Comparison of ENCODE assay signal across 1 cellular context in the genomic region with DNA sequence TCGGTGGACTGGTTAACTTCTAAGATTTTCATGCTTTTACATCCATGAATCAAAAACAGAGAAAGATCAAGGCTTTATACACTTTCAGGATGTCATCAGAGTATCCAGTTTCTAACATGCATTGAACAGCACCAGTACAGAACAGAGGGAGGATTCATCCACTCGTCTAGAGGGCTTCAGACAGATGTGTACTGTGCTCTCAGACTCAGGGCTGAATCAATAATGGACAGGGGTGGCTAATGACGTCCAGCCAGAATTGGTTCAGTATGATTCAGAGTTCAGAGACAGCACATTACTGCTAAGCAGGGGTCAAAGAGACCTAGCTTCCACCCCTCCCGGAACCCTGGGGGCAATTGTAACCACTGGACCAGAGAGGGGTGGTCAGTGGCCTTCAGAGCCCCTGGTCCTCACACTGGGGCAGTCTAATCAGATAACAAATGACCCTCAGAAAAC.
A peak's percentile ranks its signal among the peaks of the same experiment; 100 is the strongest.
TF ChIP-seq lines count a peak whose summit lies in the region.

No MANE protein-coding gene starts in this region.

TF ChIP-seq in HepG2, 621 proteins besides CTCF, POLR2A, EP300 and RAD21 (continued from another document and continues in another):
- no peak for TF ChIP-seq ZNF335 (CRISPR knock-in tag; IDR thresholded peaks at IDR 0.05)
- no peak for TF ChIP-seq ZNF670 (CRISPR knock-in tag; IDR thresholded peaks at IDR 0.05; ENCODE audit: borderline replicate concordance)
- TF ChIP-seq, protein P1, sequence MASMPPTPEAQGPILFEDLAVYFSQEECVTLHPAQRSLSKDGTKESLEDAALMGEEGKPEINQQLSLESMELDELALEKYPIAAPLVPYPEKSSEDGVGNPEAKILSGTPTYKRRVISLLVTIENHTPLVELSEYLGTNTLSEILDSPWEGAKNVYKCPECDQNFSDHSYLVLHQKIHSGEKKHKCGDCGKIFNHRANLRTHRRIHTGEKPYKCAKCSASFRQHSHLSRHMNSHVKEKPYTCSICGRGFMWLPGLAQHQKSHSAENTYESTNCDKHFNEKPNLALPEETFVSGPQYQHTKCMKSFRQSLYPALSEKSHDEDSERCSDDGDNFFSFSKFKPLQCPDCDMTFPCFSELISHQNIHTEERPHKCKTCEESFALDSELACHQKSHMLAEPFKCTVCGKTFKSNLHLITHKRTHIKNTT (CRISPR knock-in tag; IDR thresholded peaks at IDR 0.05): no peak
- no peak for TF ChIP-seq PHF5A (CRISPR knock-in tag; IDR thresholded peaks at IDR 0.05; ENCODE audit: low read depth, unreplicated experiment)
- TF ChIP-seq NR2F2 (IDR thresholded peaks at IDR 0.05; ENCODE audit: borderline replicate concordance, low read depth): peak; percentile 45; the same call in 1 of the 2 replicates
- TF ChIP-seq, protein P2, sequence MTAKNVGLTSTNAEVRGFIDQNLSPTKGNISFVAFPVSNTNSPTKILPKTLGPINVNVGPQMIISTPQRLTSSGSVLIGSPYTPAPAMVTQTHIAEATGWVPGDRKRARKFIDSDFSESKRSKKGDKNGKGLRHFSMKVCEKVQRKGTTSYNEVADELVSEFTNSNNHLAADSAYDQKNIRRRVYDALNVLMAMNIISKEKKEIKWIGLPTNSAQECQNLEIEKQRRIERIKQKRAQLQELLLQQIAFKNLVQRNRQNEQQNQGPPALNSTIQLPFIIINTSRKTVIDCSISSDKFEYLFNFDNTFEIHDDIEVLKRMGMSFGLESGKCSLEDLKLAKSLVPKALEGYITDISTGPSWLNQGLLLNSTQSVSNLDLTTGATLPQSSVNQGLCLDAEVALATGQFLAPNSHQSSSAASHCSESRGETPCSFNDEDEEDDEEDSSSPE (CRISPR knock-in tag; IDR thresholded peaks at IDR 0.05): no peak
- TF ChIP-seq KLF6 (CRISPR knock-in tag; IDR thresholded peaks at IDR 0.05): no peak
- TF ChIP-seq ELF4 (CRISPR knock-in tag; IDR thresholded peaks at IDR 0.05; ENCODE audit: borderline replicate concordance): no peak
- TF ChIP-seq KAT2B (IDR thresholded peaks at IDR 0.05; ENCODE audit: borderline replicate concordance, low read depth, low read length): peak; percentile 40; the same call in 1 of the 2 replicates
- TF ChIP-seq, protein P3, sequence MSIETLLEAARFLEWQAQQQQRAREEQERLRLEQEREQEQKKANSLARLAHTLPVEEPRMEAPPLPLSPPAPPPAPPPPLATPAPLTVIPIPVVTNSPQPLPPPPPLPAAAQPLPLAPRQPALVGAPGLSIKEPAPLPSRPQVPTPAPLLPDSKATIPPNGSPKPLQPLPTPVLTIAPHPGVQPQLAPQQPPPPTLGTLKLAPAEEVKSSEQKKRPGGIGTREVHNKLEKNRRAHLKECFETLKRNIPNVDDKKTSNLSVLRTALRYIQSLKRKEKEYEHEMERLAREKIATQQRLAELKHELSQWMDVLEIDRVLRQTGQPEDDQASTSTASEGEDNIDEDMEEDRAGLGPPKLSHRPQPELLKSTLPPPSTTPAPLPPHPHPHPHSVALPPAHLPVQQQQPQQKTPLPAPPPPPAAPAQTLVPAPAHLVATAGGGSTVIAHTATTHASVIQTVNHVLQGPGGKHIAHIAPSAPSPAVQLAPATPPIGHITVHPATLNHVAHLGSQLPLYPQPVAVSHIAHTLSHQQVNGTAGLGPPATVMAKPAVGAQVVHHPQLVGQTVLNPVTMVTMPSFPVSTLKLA (IDR thresholded peaks at IDR 0.05): no peak
- TF ChIP-seq, protein P4, sequence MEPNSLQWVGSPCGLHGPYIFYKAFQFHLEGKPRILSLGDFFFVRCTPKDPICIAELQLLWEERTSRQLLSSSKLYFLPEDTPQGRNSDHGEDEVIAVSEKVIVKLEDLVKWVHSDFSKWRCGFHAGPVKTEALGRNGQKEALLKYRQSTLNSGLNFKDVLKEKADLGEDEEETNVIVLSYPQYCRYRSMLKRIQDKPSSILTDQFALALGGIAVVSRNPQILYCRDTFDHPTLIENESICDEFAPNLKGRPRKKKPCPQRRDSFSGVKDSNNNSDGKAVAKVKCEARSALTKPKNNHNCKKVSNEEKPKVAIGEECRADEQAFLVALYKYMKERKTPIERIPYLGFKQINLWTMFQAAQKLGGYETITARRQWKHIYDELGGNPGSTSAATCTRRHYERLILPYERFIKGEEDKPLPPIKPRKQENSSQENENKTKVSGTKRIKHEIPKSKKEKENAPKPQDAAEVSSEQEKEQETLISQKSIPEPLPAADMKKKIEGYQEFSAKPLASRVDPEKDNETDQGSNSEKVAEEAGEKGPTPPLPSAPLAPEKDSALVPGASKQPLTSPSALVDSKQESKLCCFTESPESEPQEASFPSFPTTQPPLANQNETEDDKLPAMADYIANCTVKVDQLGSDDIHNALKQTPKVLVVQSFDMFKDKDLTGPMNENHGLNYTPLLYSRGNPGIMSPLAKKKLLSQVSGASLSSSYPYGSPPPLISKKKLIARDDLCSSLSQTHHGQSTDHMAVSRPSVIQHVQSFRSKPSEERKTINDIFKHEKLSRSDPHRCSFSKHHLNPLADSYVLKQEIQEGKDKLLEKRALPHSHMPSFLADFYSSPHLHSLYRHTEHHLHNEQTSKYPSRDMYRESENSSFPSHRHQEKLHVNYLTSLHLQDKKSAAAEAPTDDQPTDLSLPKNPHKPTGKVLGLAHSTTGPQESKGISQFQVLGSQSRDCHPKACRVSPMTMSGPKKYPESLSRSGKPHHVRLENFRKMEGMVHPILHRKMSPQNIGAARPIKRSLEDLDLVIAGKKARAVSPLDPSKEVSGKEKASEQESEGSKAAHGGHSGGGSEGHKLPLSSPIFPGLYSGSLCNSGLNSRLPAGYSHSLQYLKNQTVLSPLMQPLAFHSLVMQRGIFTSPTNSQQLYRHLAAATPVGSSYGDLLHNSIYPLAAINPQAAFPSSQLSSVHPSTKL (CRISPR knock-in tag; IDR thresholded peaks at IDR 0.05): peak; percentile 86
- no peak for TF ChIP-seq ZNF124 (CRISPR knock-in tag; IDR thresholded peaks at IDR 0.05)
- TF ChIP-seq, protein P5, sequence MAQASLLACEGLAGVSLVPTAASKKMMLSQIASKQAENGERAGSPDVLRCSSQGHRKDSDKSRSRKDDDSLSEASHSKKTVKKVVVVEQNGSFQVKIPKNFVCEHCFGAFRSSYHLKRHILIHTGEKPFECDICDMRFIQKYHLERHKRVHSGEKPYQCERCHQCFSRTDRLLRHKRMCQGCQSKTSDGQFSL (CRISPR knock-in tag; IDR thresholded peaks at IDR 0.05): no peak
- no peak for TF ChIP-seq SMAD1 (CRISPR knock-in tag; IDR thresholded peaks at IDR 0.05; ENCODE audit: borderline replicate concordance, low read depth)
- TF ChIP-seq PPARG (CRISPR knock-in tag; conservative IDR thresholded peaks at IDR 0.05): peak; percentile 80
- no peak for TF ChIP-seq FIP1L1 (IDR thresholded peaks at IDR 0.05; ENCODE audit: borderline replicate concordance, insufficient read depth, low read depth, low read length)
- TF ChIP-seq, protein P6, sequence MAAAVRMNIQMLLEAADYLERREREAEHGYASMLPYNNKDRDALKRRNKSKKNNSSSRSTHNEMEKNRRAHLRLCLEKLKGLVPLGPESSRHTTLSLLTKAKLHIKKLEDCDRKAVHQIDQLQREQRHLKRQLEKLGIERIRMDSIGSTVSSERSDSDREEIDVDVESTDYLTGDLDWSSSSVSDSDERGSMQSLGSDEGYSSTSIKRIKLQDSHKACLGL (CRISPR knock-in tag; IDR thresholded peaks at IDR 0.05): no peak
- TF ChIP-seq, protein P7, sequence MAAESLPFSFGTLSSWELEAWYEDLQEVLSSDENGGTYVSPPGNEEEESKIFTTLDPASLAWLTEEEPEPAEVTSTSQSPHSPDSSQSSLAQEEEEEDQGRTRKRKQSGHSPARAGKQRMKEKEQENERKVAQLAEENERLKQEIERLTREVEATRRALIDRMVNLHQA (CRISPR knock-in tag; IDR thresholded peaks at IDR 0.05): no peak
- TF ChIP-seq KMT2A (CRISPR knock-in tag; IDR thresholded peaks at IDR 0.05): peak; percentile 63
- TF ChIP-seq, protein P8, sequence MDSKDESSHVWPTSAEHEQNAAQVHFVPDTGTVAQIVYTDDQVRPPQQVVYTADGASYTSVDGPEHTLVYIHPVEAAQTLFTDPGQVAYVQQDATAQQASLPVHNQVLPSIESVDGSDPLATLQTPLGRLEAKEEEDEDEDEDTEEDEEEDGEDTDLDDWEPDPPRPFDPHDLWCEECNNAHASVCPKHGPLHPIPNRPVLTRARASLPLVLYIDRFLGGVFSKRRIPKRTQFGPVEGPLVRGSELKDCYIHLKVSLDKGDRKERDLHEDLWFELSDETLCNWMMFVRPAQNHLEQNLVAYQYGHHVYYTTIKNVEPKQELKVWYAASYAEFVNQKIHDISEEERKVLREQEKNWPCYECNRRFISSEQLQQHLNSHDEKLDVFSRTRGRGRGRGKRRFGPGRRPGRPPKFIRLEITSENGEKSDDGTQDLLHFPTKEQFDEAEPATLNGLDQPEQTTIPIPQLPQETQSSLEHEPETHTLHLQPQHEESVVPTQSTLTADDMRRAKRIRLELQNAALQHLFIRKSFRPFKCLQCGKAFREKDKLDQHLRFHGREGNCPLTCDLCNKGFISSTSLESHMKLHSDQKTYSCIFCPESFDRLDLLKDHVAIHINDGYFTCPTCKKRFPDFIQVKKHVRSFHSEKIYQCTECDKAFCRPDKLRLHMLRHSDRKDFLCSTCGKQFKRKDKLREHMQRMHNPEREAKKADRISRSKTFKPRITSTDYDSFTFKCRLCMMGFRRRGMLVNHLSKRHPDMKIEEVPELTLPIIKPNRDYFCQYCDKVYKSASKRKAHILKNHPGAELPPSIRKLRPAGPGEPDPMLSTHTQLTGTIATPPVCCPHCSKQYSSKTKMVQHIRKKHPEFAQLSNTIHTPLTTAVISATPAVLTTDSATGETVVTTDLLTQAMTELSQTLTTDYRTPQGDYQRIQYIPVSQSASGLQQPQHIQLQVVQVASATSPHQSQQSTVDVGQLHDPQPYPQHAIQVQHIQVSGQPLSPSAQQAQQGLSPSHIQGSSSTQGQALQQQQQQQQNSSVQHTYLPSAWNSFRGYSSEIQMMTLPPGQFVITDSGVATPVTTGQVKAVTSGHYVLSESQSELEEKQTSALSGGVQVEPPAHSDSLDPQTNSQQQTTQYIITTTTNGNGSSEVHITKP (CRISPR knock-in tag; IDR thresholded peaks at IDR 0.05; ENCODE audit: low read depth): peak; percentile 90
- TF ChIP-seq HOXA9 (CRISPR knock-in tag; IDR thresholded peaks at IDR 0.05; ENCODE audit: borderline replicate concordance): no peak
- TF ChIP-seq ZNF589 (CRISPR knock-in tag; conservative IDR thresholded peaks at IDR 0.05): no peak
- TF ChIP-seq ZNF577 (CRISPR knock-in tag; IDR thresholded peaks at IDR 0.05; ENCODE audit: borderline replicate concordance, low read depth): no peak
- TF ChIP-seq ZNF292 (CRISPR knock-in tag; IDR thresholded peaks at IDR 0.05; ENCODE audit: borderline replicate concordance, low read depth): peak; percentile 87; the same call in 1 of the 2 replicates
- TF ChIP-seq, protein P9, sequence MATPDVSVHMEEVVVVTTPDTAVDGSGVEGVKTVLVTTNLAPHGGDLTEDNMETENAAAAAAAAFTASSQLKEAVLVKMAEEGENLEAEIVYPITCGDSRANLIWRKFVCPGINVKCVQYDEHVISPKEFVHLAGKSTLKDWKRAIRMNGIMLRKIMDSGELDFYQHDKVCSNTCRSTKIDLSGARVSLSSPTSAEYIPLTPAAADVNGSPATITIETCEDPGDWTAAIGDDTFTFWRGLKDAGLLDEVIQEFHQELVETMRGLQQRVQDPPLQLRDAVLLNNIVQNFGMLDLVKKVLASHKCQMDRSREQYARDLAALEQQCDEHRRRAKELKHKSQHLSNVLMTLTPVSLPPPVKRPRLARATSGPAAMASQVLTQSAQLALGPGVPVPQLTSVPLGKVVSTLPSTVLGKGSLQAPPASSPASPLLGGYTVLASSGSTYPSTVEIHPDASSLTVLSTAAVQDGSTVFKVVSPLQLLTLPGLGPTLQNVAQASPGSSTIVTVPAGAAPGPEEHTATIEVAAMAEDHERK (CRISPR knock-in tag; IDR thresholded peaks at IDR 0.05; ENCODE audit: low read depth): no peak
- no peak; the same call in 1 of the 2 replicates for TF ChIP-seq PHF8 (CRISPR knock-in tag; IDR thresholded peaks at IDR 0.05)
- TF ChIP-seq ZC3H13 (CRISPR knock-in tag; IDR thresholded peaks at IDR 0.05): no peak
- peak; percentile 85 for TF ChIP-seq DPF2 (CRISPR knock-in tag; IDR thresholded peaks at IDR 0.05; ENCODE audit: borderline replicate concordance, low read depth)
- TF ChIP-seq, protein P10, sequence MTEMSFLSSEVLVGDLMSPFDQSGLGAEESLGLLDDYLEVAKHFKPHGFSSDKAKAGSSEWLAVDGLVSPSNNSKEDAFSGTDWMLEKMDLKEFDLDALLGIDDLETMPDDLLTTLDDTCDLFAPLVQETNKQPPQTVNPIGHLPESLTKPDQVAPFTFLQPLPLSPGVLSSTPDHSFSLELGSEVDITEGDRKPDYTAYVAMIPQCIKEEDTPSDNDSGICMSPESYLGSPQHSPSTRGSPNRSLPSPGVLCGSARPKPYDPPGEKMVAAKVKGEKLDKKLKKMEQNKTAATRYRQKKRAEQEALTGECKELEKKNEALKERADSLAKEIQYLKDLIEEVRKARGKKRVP (CRISPR knock-in tag; IDR thresholded peaks at IDR 0.05): no peak
- no peak for TF ChIP-seq MAZ (IDR thresholded peaks at IDR 0.05; ENCODE audit: borderline replicate concordance, low read depth, low read length)
- TF ChIP-seq MAZ (CRISPR knock-in tag; IDR thresholded peaks at IDR 0.05; ENCODE audit: low read depth): 0 out of 2 replicates have a peak, but pooled peaks have one; percentile 48
- TF ChIP-seq, protein P11, sequence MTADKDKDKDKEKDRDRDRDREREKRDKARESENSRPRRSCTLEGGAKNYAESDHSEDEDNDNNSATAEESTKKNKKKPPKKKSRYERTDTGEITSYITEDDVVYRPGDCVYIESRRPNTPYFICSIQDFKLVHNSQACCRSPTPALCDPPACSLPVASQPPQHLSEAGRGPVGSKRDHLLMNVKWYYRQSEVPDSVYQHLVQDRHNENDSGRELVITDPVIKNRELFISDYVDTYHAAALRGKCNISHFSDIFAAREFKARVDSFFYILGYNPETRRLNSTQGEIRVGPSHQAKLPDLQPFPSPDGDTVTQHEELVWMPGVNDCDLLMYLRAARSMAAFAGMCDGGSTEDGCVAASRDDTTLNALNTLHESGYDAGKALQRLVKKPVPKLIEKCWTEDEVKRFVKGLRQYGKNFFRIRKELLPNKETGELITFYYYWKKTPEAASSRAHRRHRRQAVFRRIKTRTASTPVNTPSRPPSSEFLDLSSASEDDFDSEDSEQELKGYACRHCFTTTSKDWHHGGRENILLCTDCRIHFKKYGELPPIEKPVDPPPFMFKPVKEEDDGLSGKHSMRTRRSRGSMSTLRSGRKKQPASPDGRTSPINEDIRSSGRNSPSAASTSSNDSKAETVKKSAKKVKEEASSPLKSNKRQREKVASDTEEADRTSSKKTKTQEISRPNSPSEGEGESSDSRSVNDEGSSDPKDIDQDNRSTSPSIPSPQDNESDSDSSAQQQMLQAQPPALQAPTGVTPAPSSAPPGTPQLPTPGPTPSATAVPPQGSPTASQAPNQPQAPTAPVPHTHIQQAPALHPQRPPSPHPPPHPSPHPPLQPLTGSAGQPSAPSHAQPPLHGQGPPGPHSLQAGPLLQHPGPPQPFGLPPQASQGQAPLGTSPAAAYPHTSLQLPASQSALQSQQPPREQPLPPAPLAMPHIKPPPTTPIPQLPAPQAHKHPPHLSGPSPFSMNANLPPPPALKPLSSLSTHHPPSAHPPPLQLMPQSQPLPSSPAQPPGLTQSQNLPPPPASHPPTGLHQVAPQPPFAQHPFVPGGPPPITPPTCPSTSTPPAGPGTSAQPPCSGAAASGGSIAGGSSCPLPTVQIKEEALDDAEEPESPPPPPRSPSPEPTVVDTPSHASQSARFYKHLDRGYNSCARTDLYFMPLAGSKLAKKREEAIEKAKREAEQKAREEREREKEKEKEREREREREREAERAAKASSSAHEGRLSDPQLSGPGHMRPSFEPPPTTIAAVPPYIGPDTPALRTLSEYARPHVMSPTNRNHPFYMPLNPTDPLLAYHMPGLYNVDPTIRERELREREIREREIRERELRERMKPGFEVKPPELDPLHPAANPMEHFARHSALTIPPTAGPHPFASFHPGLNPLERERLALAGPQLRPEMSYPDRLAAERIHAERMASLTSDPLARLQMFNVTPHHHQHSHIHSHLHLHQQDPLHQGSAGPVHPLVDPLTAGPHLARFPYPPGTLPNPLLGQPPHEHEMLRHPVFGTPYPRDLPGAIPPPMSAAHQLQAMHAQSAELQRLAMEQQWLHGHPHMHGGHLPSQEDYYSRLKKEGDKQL (CRISPR knock-in tag; IDR thresholded peaks at IDR 0.05; ENCODE audit: low read depth): no peak
- peak; percentile 58; the same call in 1 of the 2 replicates for TF ChIP-seq FOXA1 (IDR thresholded peaks at IDR 0.05)
- TF ChIP-seq FOXA1 (CRISPR knock-in tag; IDR thresholded peaks at IDR 0.05): peak; percentile 90
